Comparison of ENCODE assay signal across 32 cellular contexts in genomic region chr21:38039369-38039768, GRCh38.
"Had no signal": no experiment of that assay in that cellular context is flagged by ENCODE, and none has a peak within 500 bp of the region (broad histone marks: within the 10 kb centered on the region; RNA-seq: fewer than 3 reads in every experiment).

No MANE protein-coding gene starts in this region.

- H3K27ac ChIP-seq: adrenal gland, breast epithelium, cardiac muscle cell, colonic mucosa, epithelial cell of prostate, esophagus squamous epithelium, gastroesophageal sphincter had no signal

- ATAC-seq: activated CD4-positive, alpha-beta T cell treated with anti-CD3 and anti-CD28 coated beads for 36 hours; activated CD8-positive, alpha-beta memory T cell treated with anti-CD3 and anti-CD28 coated beads, Interleukin-2, amount 10 ng/mL, durations not matched to agents 7 days and 5 days; activated CD8-positive, alpha-beta T cell treated with anti-CD3 and anti-CD28 coated beads, Interleukin-2, amount 10 ng/mL, durations not matched to agents 7 days and 5 days; activated naive CD8-positive, alpha-beta T cell treated with anti-CD3 and anti-CD28 coated beads, Interleukin-2, amount 50 U/mL, for 24 hours; gastroesophageal sphincter had no signal

- FAIRE-seq: endometrium, endothelial cell of umbilical vein had no signal

- H3K4me3 ChIP-seq: adrenal gland, breast epithelium, cardiac muscle cell, colonic mucosa, esophagus squamous epithelium, gastroesophageal sphincter had no signal

- H3K36me3 ChIP-seq: adrenal gland, breast epithelium, cardiac muscle cell, colonic mucosa, esophagus squamous epithelium, gastroesophageal sphincter had no signal

- DNase-seq: activated CD4-positive, alpha-beta memory T cell treated with anti-CD3 and anti-CD28 coated beads for 36 hours; activated CD4-positive, alpha-beta T cell treated with anti-CD3 and anti-CD28 coated beads for 36 hours; activated CD4-positive, alpha-beta T cell treated with anti-CD3 and anti-CD28 coated beads, Interleukin-2, amount 10 ng/mL, durations not matched to agents 24 days and 14 days; activated CD4-positive, CD25-positive, alpha-beta regulatory T cell; activated CD4-positive, CD25-positive, alpha-beta regulatory T cell treated with anti-CD3 and anti-CD28 coated beads, Interleukin-2, amount 50 U/mL, for 72 hours; activated CD8-positive, alpha-beta memory T cell treated with anti-CD3 and anti-CD28 coated beads, Interleukin-2, amount 10 ng/mL, durations not matched to agents 7 days and 5 days; activated CD8-positive, alpha-beta memory T cell treated with anti-CD3 and anti-CD28 coated beads, Interleukin-2, amount 50 U/mL, for 4 hours; activated CD8-positive, alpha-beta T cell treated with anti-CD3 and anti-CD28 coated beads, Interleukin-2, amount 10 ng/mL, durations not matched to agents 7 days and 5 days; activated effector memory CD4-positive, alpha-beta T cell treated with anti-CD3 and anti-CD28 coated beads, Interleukin-2, amount 50 U/mL, for 16 hours; activated naive CD4-positive, alpha-beta T cell treated with anti-CD3 and anti-CD28 coated beads for 36 hours; activated naive CD8-positive, alpha-beta T cell treated with anti-CD3 and anti-CD28 coated beads for 36 hours; activated naive CD8-positive, alpha-beta T cell treated with anti-CD3 and anti-CD28 coated beads, Interleukin-2, amount 50 U/mL, for 24 hours; activated T-cell treated with anti-CD3 and anti-CD28 coated beads, Interleukin-2, amount 50 U/mL, for 1 hour; activated T-cell treated with anti-CD3 and anti-CD28 coated beads, Interleukin-2, amount 50 U/mL, for 48 hours; adrenal gland; amygdala; aorta; central memory CD4-positive, alpha-beta T cell; cerebellar nuclear complex; colonic mucosa; effector CD8-positive, alpha-beta T cell; esophagus squamous epithelium; foreskin melanocyte; head of caudate nucleus; hippocampal formation; T-helper 2 cell had no signal

- H3K9me3 ChIP-seq: adrenal gland, breast epithelium, colonic mucosa, esophagus squamous epithelium, gastroesophageal sphincter had no signal

- H3K4me1 ChIP-seq: adrenal gland, breast epithelium, colonic mucosa, esophagus squamous epithelium, gastroesophageal sphincter had no signal

- H3K27me3 ChIP-seq: adrenal gland, colonic mucosa had no signal
